In the genomic region with DNA sequence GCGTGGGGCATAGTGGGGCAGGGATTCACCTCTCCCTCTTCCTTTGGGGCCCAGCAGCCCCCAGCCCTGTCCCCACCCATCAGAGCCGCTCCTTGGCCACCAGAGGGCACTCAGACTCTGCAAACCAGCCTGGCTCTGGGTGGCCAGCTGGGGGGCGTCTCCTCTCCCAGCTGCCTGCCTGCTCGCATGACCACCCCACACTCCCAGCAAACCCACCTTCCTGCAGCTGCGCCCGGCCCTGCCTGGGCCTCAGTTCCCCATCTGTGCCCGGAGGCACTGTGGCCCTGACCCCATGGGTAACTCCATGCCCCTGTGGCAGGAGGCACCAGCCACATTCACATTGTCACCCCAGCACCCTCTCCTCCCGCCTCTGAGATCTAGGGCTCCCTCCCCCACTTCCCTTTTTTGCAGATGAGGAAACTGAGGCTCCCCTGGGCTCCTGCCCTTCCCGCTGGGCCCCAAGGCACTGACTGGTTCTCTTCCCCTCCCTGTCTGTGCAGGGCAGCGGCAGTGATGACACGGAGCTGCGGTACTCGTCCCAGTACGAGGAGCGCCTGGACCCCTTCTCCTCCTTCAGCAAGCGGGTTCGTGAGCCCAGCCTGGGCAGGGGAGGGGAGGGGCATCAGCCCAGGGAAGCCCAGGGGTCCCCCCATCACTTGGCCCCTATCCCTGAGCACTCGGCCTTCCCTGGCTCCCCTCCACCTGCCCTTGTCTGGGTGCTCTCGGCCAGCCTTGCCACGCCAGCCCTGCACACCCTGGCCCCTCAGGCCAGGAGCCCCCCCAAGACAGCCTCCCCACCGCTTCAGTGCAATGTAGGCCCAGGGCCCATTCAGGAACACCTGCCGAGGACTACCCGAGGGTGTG, we compare ENCODE assay signal across 8 cellular contexts. TPM values are rescaled to one million over a fixed set of nuclear protein-coding genes. Genes with fewer than 3 reads are reported as not detected.
DNase-seq lines count a peak whose midpoint lies in the region; ATAC-seq and TF ChIP-seq lines count a peak whose summit lies in the region.

No MANE protein-coding gene starts in this region.

- 51 to 67% (median 54%) methylated on average over 16 to 23 of the region's 23 CpGs for WGBS in psoas muscle, 3 donors

- H3K27ac ChIP-seq in Peyer's patch (peak overlapping the region in 1 of 4 donors; percentile 42), psoas muscle (no peak overlapping the region)

- POLR2A ChIA-PET in BJ (lab: Charles Lee) = no interaction called here

- TF ChIP-seq CTCF in BJ (IDR thresholded peaks at IDR 0.05; ENCODE audit: insufficient read depth, low read depth, low read length) = peak; percentile 91
- peak; percentile 72 to 87 (median 75) for TF ChIP-seq CTCF in Peyer's patch (IDR thresholded peaks at IDR 0.05)
- TF ChIP-seq CTCF in psoas muscle (IDR thresholded peaks at IDR 0.05) = peak; percentile 86

- intact Hi-C loops in psoas muscle (cut with DNase I) = loop anchor here (1.0 to 10.0 kb wide), 3 partner anchors 38 to 675 kb away; no protein-coding TSS in a partner anchor

- ATAC-seq in GM19025 (IDR thresholded peaks at IDR 0.05; ENCODE audit: low read depth, unreplicated experiment) (peak; percentile 56), psoas muscle (peak; percentile 78 to 94 (median 84)), GM18520 (IDR thresholded peaks at IDR 0.05; ENCODE audit: unreplicated experiment) (no peak)

- no peaks in the 10 kb centered on the region for H3K36me3 ChIP-seq in BJ (ENCODE audit: control insufficient read depth, insufficient read depth, low read length)
- no peaks in the 10 kb centered on the region for H3K36me3 ChIP-seq in Peyer's patch
- H3K36me3 ChIP-seq in psoas muscle (ENCODE audit: insufficient read depth in 1 of 2, low read depth in 1 of 2) = no peaks in the 10 kb centered on the region

- TF ChIP-seq POLR2A in Peyer's patch (IDR thresholded peaks at IDR 0.05) = no peak

- CTCF ChIA-PET in BJ (lab: Yijun Ruan, JAX) = interaction anchor here (0.5 to 4.6 kb wide), 10 partner anchors 8 to 736 kb away, joined by 3 to 46 read pairs (median 4); a partner anchor contains a TSS

- DNase-seq in BJ (ENCODE audit: low read depth) (no peak), HK-2 (ENCODE audit: unreplicated experiment) (peak; percentile 63), Peyer's patch (peak; percentile 56 to 72 (median 62)), activated gamma-delta T cell treated with Interleukin-2 at 50 U/mL for 16 hours (peak; percentile 51), globus pallidus (ENCODE audit: low spot score) (peak; percentile 40), psoas muscle (peak in 1 of 2 donors; percentile 80)

- H3K9me3 ChIP-seq in Peyer's patch = no peaks in the 10 kb centered on the region
- no peaks in the 10 kb centered on the region for H3K9me3 ChIP-seq in psoas muscle

- H3K4me3 ChIP-seq in BJ (ENCODE audit: low read depth, low read length) (no peak overlapping the region), Peyer's patch (peak overlapping the region in 1 of 4 donors; percentile 24), psoas muscle (no peak overlapping the region)

- H3K27me3 ChIP-seq in BJ (ENCODE audit: control insufficient read depth, insufficient read depth, low read length) (no peaks in the 10 kb centered on the region), Peyer's patch (no peaks in the 10 kb centered on the region), psoas muscle (ENCODE audit: insufficient read depth in 3 of 3, low read length in 2 of 3) (no peaks in the 10 kb centered on the region)

- H3K4me1 ChIP-seq in Peyer's patch (peaks cover 0 to 11% (median 2%) of the 10 kb centered on the region in 4 donors), psoas muscle (no peaks in the 10 kb centered on the region)

RNA-seq across cellular contexts. Expression of a gene that starts 6.9 kb away (rescaled TPM):
- polyA plus RNA-seq in BJ (2011; rRNA removed) (0.56 and 0.58 TPM in 2 replicates), psoas muscle (10 to 100 TPM; 13.1 to 27.3 (median 18.6) TPM)
- 0.72 and 2.0 TPM in 2 replicates for polyA minus RNA-seq in BJ (2011; rRNA and poly(A)+ RNA removed)
- total RNA-seq in Peyer's patch (10 to 100 TPM in 1 of 4 donors, 1 to 10 TPM in 3; 1.8 to 13.2 (median 2.7) TPM), psoas muscle (10 to 100 TPM; 26.2 to 36.3 (median 29.0) TPM)
